10 cellular contexts compared by ENCODE assay signal in the genomic region with DNA sequence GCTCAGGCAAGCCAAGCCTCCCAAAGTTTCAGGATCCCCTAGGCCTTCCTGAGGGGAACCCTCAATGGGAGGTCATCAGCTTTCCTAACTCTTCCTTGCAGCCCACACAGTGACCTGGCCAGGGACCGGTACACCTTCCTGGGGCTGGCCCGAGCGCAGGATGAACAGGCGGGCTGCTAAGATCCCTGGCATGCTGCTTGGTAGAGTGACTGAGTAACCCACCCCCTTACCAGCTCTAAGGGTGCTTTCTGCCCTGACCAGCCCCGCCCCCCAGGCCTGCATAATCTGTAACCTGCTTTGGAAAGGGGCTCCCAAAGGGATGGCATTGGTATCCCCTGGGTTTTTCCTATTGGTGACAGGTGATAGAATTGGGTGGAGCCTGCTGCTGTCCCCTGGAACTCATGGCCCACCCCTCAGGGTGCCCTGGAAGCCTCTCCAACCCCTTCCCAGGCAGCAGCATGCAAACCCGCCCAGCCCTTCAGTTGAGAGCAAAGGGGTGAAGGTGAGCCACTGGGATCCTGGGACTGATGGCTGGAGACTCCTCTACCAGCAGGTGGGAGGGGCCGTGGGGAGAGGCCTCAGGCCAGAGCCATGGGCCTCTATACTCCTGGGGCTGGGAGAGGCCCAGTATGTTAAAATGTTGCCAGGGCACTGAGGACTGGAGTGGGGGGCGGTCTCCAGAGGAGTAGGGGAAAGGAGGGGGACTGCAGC. TPM values are rescaled to one million over a fixed set of nuclear protein-coding genes. Genes with fewer than 3 reads are reported as not detected.
DNase-seq lines count a peak whose midpoint lies in the region; ATAC-seq and TF ChIP-seq lines count a peak whose summit lies in the region.
"Had no signal": no experiment of that assay in that cellular context is flagged by ENCODE, and none has a peak within 500 bp of the region (broad histone marks: within the 10 kb centered on the region; RNA-seq: fewer than 3 reads in every experiment).

No MANE protein-coding gene starts in this region.

- peaks cover 28% of the 10 kb centered on the region for H3K27me3 Mint-ChIP-seq in dendritic cell treated with granulocyte-macrophage colony-stimulating factor and Interleukin-4, amounts not matched to agents 40 ng/mL and 50 ng/mL, for 4 days
- peaks cover 15% of the 10 kb centered on the region for H3K27me3 Mint-ChIP-seq in memory B cell

- no peak for DNase-seq in memory B cell (ENCODE audit: low spot score in 2 of 2)
- DNase-seq in testis: no peak
- DNase-seq in NCI-H345 (lab: John Stamatoyannopoulos, UW): no peak
- DNase-seq: activated CD4-positive, alpha-beta T cell treated with anti-CD3 and anti-CD28 coated beads, Interleukin-2, amount 50 U/mL, for 1 hour; cerebellar nuclear complex had no signal

- peak overlapping the region; percentile 56 for H3K4me3 ChIP-seq in HUES6 (ENCODE audit: low read depth, low read length)
- peak overlapping the region; percentile 48 to 54 for H3K4me3 ChIP-seq in testis

- no peak for ATAC-seq in memory B cell (ENCODE audit: low read depth)
- no peak for ATAC-seq in GM19397 (IDR thresholded peaks at IDR 0.05; ENCODE audit: unreplicated experiment)
- no peak for ATAC-seq in activated CD4-positive, CD25-positive, alpha-beta regulatory T cell treated with anti-CD3 and anti-CD28 coated beads, Interleukin-2, amount 50 U/mL, for 24 hours

- WGBS in testis, 2 donors: 56 to 69% methylated on average over 5 to 8 of the region's 8 CpGs

- peak overlapping the region; percentile 62 for H3K27ac Mint-ChIP-seq in dendritic cell treated with granulocyte-macrophage colony-stimulating factor and Interleukin-4, amounts not matched to agents 40 ng/mL and 50 ng/mL, for 4 days
- no peak overlapping the region for H3K27ac Mint-ChIP-seq in memory B cell
- H3K27ac Mint-ChIP-seq: IgD-negative memory B cell had no signal

- H3K9me3 ChIP-seq in HUES6 (ENCODE audit: control insufficient read depth, insufficient read depth, low read depth, low read length) (no peaks in the 10 kb centered on the region), testis (no peaks in the 10 kb centered on the region)

- H3K36me3 ChIP-seq in HUES6 (ENCODE audit: control insufficient read depth, insufficient read depth, low read length): no peaks in the 10 kb centered on the region
- H3K36me3 ChIP-seq in testis (ENCODE audit: low read depth, missing control alignments): no peaks in the 10 kb centered on the region

- H3K27me3 ChIP-seq in HUES6 (ENCODE audit: control insufficient read depth, insufficient read depth, low read length): peaks cover 23% of the 10 kb centered on the region
- no peaks in the 10 kb centered on the region for H3K27me3 ChIP-seq in testis

- H3K27ac ChIP-seq in HUES6 (ENCODE audit: low read depth, low read length): no peak overlapping the region
- peak overlapping the region; percentile 55 to 78 for H3K27ac ChIP-seq in testis

- no peaks in the 10 kb centered on the region for H3K9me3 Mint-ChIP-seq in dendritic cell treated with granulocyte-macrophage colony-stimulating factor and Interleukin-4, amounts not matched to agents 40 ng/mL and 50 ng/mL, for 4 days
- no peaks in the 10 kb centered on the region for H3K9me3 Mint-ChIP-seq in memory B cell

- no peak overlapping the region for H3K9ac ChIP-seq in HUES6 (ENCODE audit: low read length)

- peak overlapping the region; percentile 58 for H3K4me3 Mint-ChIP-seq in dendritic cell treated with granulocyte-macrophage colony-stimulating factor and Interleukin-4, amounts not matched to agents 40 ng/mL and 50 ng/mL, for 4 days
- H3K4me3 Mint-ChIP-seq in memory B cell: peak overlapping the region; percentile 4
- H3K4me3 Mint-ChIP-seq: IgD-negative memory B cell had no signal

- H3K4me1 ChIP-seq in HUES6 (ENCODE audit: control insufficient read depth, insufficient read depth, low read length) (peaks cover 17% of the 10 kb centered on the region), testis (peaks cover 10% of the 10 kb centered on the region)

- H3K4me1 Mint-ChIP-seq in dendritic cell treated with granulocyte-macrophage colony-stimulating factor and Interleukin-4, amounts not matched to agents 40 ng/mL and 50 ng/mL, for 4 days (ENCODE audit: low read depth): peaks cover 9% of the 10 kb centered on the region
- H3K4me1 Mint-ChIP-seq in memory B cell: no peaks in the 10 kb centered on the region

- no peaks in the 10 kb centered on the region for H3K36me3 Mint-ChIP-seq in dendritic cell treated with granulocyte-macrophage colony-stimulating factor and Interleukin-4, amounts not matched to agents 40 ng/mL and 50 ng/mL, for 4 days (ENCODE audit: low read depth)
- H3K36me3 Mint-ChIP-seq in memory B cell: no peaks in the 10 kb centered on the region
- H3K36me3 Mint-ChIP-seq: IgD-negative memory B cell had no signal

- TF ChIP-seq POLR2A in testis (IDR thresholded peaks at IDR 0.05): no peak

- TF ChIP-seq CTCF in testis (IDR thresholded peaks at IDR 0.05): no peak

- intact Hi-C loops in dendritic cell treated with granulocyte-macrophage colony-stimulating factor and Interleukin-4, amounts not matched to agents 40 ng/mL and 50 ng/mL, for 4 days (cut with micrococcal nuclease): no loop called here
- intact Hi-C loops in testis (cut with DNase I; ENCODE audit: low total_unique reads): no loop called here

RNA-seq across cellular contexts. Expression of a gene that starts 11.0 kb away (rescaled TPM):
- 1 to 10 TPM; 5.6 to 7.6 TPM for total RNA-seq in testis
- 2.6 TPM for polyA plus RNA-seq in testis (ENCODE audit: insufficient read depth, low read depth, low replicate concordance)
- polyA plus RNA-seq: IgD-negative memory B cell had no signal

RNA-seq across cellular contexts. Expression of a gene that starts 12.9 kb away (rescaled TPM):
- total RNA-seq in testis: 10 to 100 TPM in 1 of 2 donors, 1 to 10 TPM in 1; 9.1 to 18.5 TPM
- 13.5 TPM for polyA plus RNA-seq in testis (ENCODE audit: insufficient read depth, low read depth, low replicate concordance)
- polyA plus RNA-seq: IgD-negative memory B cell had no signal

RNA-seq across cellular contexts. Expression of a gene that starts 24.3 kb away (rescaled TPM):
- total RNA-seq in testis: 10 to 100 TPM; 12.3 to 15.0 TPM
- polyA plus RNA-seq in testis (ENCODE audit: insufficient read depth, low read depth, low replicate concordance): 31.8 TPM

RNA-seq across cellular contexts. Expression of a gene that starts 24.3 kb away (rescaled TPM):
- total RNA-seq in testis: 10 to 100 TPM in 1 of 2 donors, 1 to 10 TPM in 1; 8.1 to 12.3 TPM
- polyA plus RNA-seq in testis (ENCODE audit: insufficient read depth, low read depth, low replicate concordance): 31.9 TPM
- polyA plus RNA-seq: IgD-negative memory B cell had no signal
